In genomic region chr14:81233615-81234014, GRCh38 we compare ENCODE assay signal across 31 cellular contexts.
"Had no signal": no experiment of that assay in that cellular context is flagged by ENCODE, and none has a peak within 500 bp of the region (broad histone marks: within the 10 kb centered on the region; RNA-seq: fewer than 3 reads in every experiment).

No MANE protein-coding gene starts in this region.

- H3K79me2 ChIP-seq: parathyroid adenoma had no signal

- H3K27ac Mint-ChIP-seq: naive thymus-derived CD8-positive, alpha-beta T cell; natural killer cell treated with Interleukin-12 subunit alpha and Interleukin-12 subunit beta and Interleukin-15 and Interleukin-18, amount 100 ng/mL, for 72 hours; progenitor cell of endocrine pancreas; stimulated activated memory B cell treated with anti-CD40 and anti-IgM and Interleukin-4, amounts not matched to agents 10 μg/mL and 1 μg/mL and 100 μg/mL, for 72 hours; stimulated activated naive CD8-positive, alpha-beta T cell treated with anti-CD3 and anti-CD28 coated beads, Interleukin-15, amount 100 ng/mL, for 72 hours; type B pancreatic cell had no signal

- DNase-seq: naive thymus-derived CD8-positive, alpha-beta T cell; occipital lobe; ovary; posterior cingulate gyrus; psoas muscle; right cardiac atrium; spleen; stimulated activated CD4-positive, alpha-beta T cell treated with anti-CD3 and anti-CD28 coated beads, Interleukin-12 subunit alpha, Interleukin-12 subunit beta, amount 100 ng/mL, for 4 hours; stimulated activated CD4-positive, alpha-beta T cell treated with anti-CD3 and anti-CD28 coated beads, Interleukin-1b, Interleukin-23, amount 100 ng/mL, for 48 hours; stimulated activated CD4-positive, alpha-beta T cell treated with anti-CD3 and anti-CD28 coated beads, Interleukin-4, amount 100 ng/mL, for 1 hour; stimulated activated CD4-positive, alpha-beta T cell treated with anti-CD3 and anti-CD28 coated beads, Interleukin-4, amount 100 ng/mL, for 4 hours; stimulated activated CD8-positive, alpha-beta memory T cell treated with anti-CD3 and anti-CD28 coated beads, Interleukin-4, amount 100 ng/mL, for 48 hours; stimulated activated naive CD4-positive, alpha-beta T cell; stimulated activated naive CD8-positive, alpha-beta T cell treated with anti-CD3 and anti-CD28 coated beads, Interleukin-15, amount 100 ng/mL, for 72 hours; stimulated activated naive CD8-positive, alpha-beta T cell treated with anti-CD3 and anti-CD28 coated beads, Interleukin-15, Interleukin-2, amounts not matched to agents 100 U/mL and 50 U/mL, for 24 hours; substantia nigra; testis; tibial artery; transverse colon; upper lobe of right lung; uterus had no signal

- H3K36me3 Mint-ChIP-seq: naive thymus-derived CD8-positive, alpha-beta T cell; natural killer cell treated with Interleukin-12 subunit alpha and Interleukin-12 subunit beta and Interleukin-15 and Interleukin-18, amount 100 ng/mL, for 72 hours; neural progenitor cell; stimulated activated memory B cell treated with anti-CD40 and anti-IgM and Interleukin-4, amounts not matched to agents 10 μg/mL and 1 μg/mL and 100 μg/mL, for 72 hours; type B pancreatic cell had no signal

- H2AFZ ChIP-seq: neural progenitor cell, parathyroid adenoma had no signal

- H3K36me3 ChIP-seq: neural progenitor cell, ovary, spleen, suprapubic skin, tibial artery, transverse colon, upper lobe of right lung, uterus had no signal

- H3K4me3 ChIP-seq: neural progenitor cell, ovary, psoas muscle, skin epidermis, smooth muscle cell, spleen, suprapubic skin, testis, tibial artery, transverse colon, upper lobe of right lung, uterus had no signal

- H3K27me3 ChIP-seq: neural progenitor cell, ovary, spleen, suprapubic skin, testis, tibial artery, transverse colon, upper lobe of right lung, uterus had no signal

- H3K9ac ChIP-seq: neural progenitor cell, parathyroid adenoma had no signal

- H3K27ac ChIP-seq: neural progenitor cell, ovary, parathyroid adenoma, psoas muscle, skin epidermis, spleen, suprapubic skin, testis, tibial artery, transverse colon, upper lobe of right lung, uterus had no signal

- H3K4me2 ChIP-seq: neural progenitor cell had no signal

- H3K27me3 Mint-ChIP-seq: naive thymus-derived CD8-positive, alpha-beta T cell; progenitor cell of endocrine pancreas; stimulated activated memory B cell treated with anti-CD40 and anti-IgM and Interleukin-4, amounts not matched to agents 10 μg/mL and 1 μg/mL and 100 μg/mL, for 72 hours; stimulated activated naive CD8-positive, alpha-beta T cell treated with anti-CD3 and anti-CD28 coated beads, Interleukin-15, amount 100 ng/mL, for 72 hours; type B pancreatic cell had no signal

- H3K9me3 ChIP-seq: ovary, psoas muscle, suprapubic skin, testis, tibial artery, transverse colon, upper lobe of right lung, uterus had no signal

- H3K9me3 Mint-ChIP-seq: naive thymus-derived CD8-positive, alpha-beta T cell; natural killer cell treated with Interleukin-12 subunit alpha and Interleukin-12 subunit beta and Interleukin-15 and Interleukin-18, amount 100 ng/mL, for 72 hours; stimulated activated memory B cell treated with anti-CD40 and anti-IgM and Interleukin-4, amounts not matched to agents 10 μg/mL and 1 μg/mL and 100 μg/mL, for 72 hours; stimulated activated naive CD8-positive, alpha-beta T cell treated with anti-CD3 and anti-CD28 coated beads, Interleukin-15, amount 100 ng/mL, for 72 hours had no signal

- H3K4me1 ChIP-seq: parathyroid adenoma, psoas muscle, spleen, suprapubic skin, testis, tibial artery, transverse colon, upper lobe of right lung, uterus had no signal

- ATAC-seq: naive thymus-derived CD8-positive, alpha-beta T cell; natural killer cell treated with Interleukin-12 subunit alpha and Interleukin-12 subunit beta and Interleukin-15 and Interleukin-18, amount 100 ng/mL, for 72 hours; psoas muscle; right cardiac atrium; sciatic nerve; stimulated activated memory B cell treated with anti-CD40 and anti-IgM and Interleukin-4, amounts not matched to agents 10 μg/mL and 1 μg/mL and 100 μg/mL, for 72 hours; stimulated activated naive CD8-positive, alpha-beta T cell treated with anti-CD3 and anti-CD28 coated beads, Interleukin-15, amount 100 ng/mL, for 72 hours; stimulated activated naive CD8-positive, alpha-beta T cell treated with anti-CD3 and anti-CD28 coated beads, Interleukin-15, Interleukin-2, amounts not matched to agents 100 U/mL and 50 U/mL, for 24 hours; upper lobe of right lung had no signal

- H3K4me3 Mint-ChIP-seq: naive thymus-derived CD8-positive, alpha-beta T cell; natural killer cell treated with Interleukin-12 subunit alpha and Interleukin-12 subunit beta and Interleukin-15 and Interleukin-18, amount 100 ng/mL, for 72 hours; neural progenitor cell; stimulated activated memory B cell treated with anti-CD40 and anti-IgM and Interleukin-4, amounts not matched to agents 10 μg/mL and 1 μg/mL and 100 μg/mL, for 72 hours; stimulated activated naive CD8-positive, alpha-beta T cell treated with anti-CD3 and anti-CD28 coated beads, Interleukin-15, amount 100 ng/mL, for 72 hours; type B pancreatic cell had no signal
